8 cellular contexts compared by ENCODE assay signal in genomic region chr12:88579941-88580871, GRCh38. TPM values are rescaled to one million over a fixed set of nuclear protein-coding genes. Genes with fewer than 3 reads are reported as not detected.
A peak's percentile ranks its signal among the peaks of the same experiment; 100 is the strongest.
DNase-seq lines count a peak whose midpoint lies in the region; ATAC-seq and TF ChIP-seq lines count a peak whose summit lies in the region.

TSS of gene KITLG (minus strand) at chr12:88580471. CDS start at chr12:88580278, 193 bp downstream.

- no peaks in the 10 kb centered on the region for H3K36me3 ChIP-seq in iPS-18a (ENCODE audit: control insufficient read depth, low read depth, low read length)
- H3K36me3 ChIP-seq in Karpas-422 (ENCODE audit: insufficient read depth, low read length): no peaks in the 10 kb centered on the region

- no peaks in the 10 kb centered on the region for H3K79me2 ChIP-seq in Karpas-422 (ENCODE audit: low read length)

- H3K27me3 ChIP-seq in iPS-18a (ENCODE audit: control insufficient read depth, insufficient read depth, low read length): peaks cover 36% of the 10 kb centered on the region
- no peaks in the 10 kb centered on the region for H3K27me3 ChIP-seq in Karpas-422 (ENCODE audit: low read length)

- H3K9me2 ChIP-seq in Karpas-422 (replicated peaks; ENCODE audit: insufficient read depth, low read length): no peaks in the 10 kb centered on the region

- H3K4me3 ChIP-seq in cardiac fibroblast (replicated peaks in 1 of 2; ENCODE audit: low read depth in 2 of 2, low read length in 2 of 2) (peak within 1 kb of the TSS; percentile 70 to 77), iPS-18a (ENCODE audit: low read length) (peak within 1 kb of the TSS; percentile 89), Karpas-422 (ENCODE audit: low read length) (no peak within 1 kb of the TSS)

- peaks cover 33% of the 10 kb centered on the region for H3K4me1 ChIP-seq in iPS-18a (ENCODE audit: control insufficient read depth, low read depth, low read length)
- no peaks in the 10 kb centered on the region for H3K4me1 ChIP-seq in Karpas-422 (ENCODE audit: low read length)

- no peak within 1 kb of the TSS for H2AFZ ChIP-seq in Karpas-422 (ENCODE audit: low read length)

- H3K9me3 ChIP-seq in iPS-18a (ENCODE audit: control insufficient read depth, low read depth, low read length): no peaks in the 10 kb centered on the region
- H3K9me3 ChIP-seq in Karpas-422 (ENCODE audit: low read length): no peaks in the 10 kb centered on the region

- H3K27ac ChIP-seq in iPS-18a (ENCODE audit: low read length): no peak within 1 kb of the TSS
- H3K27ac ChIP-seq in Karpas-422 (ENCODE audit: low read length): no peak within 1 kb of the TSS

- no peak within 1 kb of the TSS for H3K4me2 ChIP-seq in Karpas-422 (ENCODE audit: low read depth, low read length, poor library complexity, severe bottlenecking)

- ATAC-seq in GM21786 (IDR thresholded peaks at IDR 0.05; ENCODE audit: unreplicated experiment) (peak; percentile 75), sciatic nerve (peak; percentile 97)

- TF ChIP-seq CTCF in cardiac fibroblast (IDR thresholded peaks at IDR 0.05; ENCODE audit: low read depth, low read length): peak; percentile 44

- intact Hi-C loops in sciatic nerve (cut with DNase I): no loop called here

- H3K9ac ChIP-seq in iPS-18a (ENCODE audit: low read length): peak within 1 kb of the TSS; percentile 44
- no peak within 1 kb of the TSS for H3K9ac ChIP-seq in Karpas-422 (ENCODE audit: low read length)

- DNase-seq in DMS79 (lab: John Stamatoyannopoulos, UW): peak; percentile 74
- peak; percentile 97 for DNase-seq in LoVo (ENCODE audit: low spot score)
- DNase-seq in RPMI7951 (ENCODE audit: low read depth): peak; percentile 71
- peak; percentile 91 to 93 for DNase-seq in cardiac fibroblast (ENCODE audit: low read depth in 2 of 2)
- peak; percentile 92 for DNase-seq in sciatic nerve (ENCODE audit: low spot score)
- DNase-seq in Karpas-422: no peak

- H4K20me1 ChIP-seq in Karpas-422 (ENCODE audit: insufficient read depth, low read depth, low read length): no peaks in the 10 kb centered on the region

RNA-seq across cellular contexts. Expression of gene KITLG, which starts in this region (rescaled TPM):
- total RNA-seq in RPMI7951 (2014; rRNA removed; shearing (Covaris generic)): 4.7 and 5.4 TPM in 2 replicates
- 32.1 TPM for total RNA-seq in sciatic nerve
- not detected in 2 replicates for total RNA-seq in Karpas-422 (2014; rRNA removed; shearing (Covaris generic); ENCODE audit: low replicate concordance)
